Comparison of ENCODE assay signal across 8 cellular contexts in genomic region chr13:23871616-23872220, GRCh38. TPM values are rescaled to one million over a fixed set of nuclear protein-coding genes. Genes with fewer than 3 reads are reported as not detected.
DNase-seq lines count a peak whose midpoint lies in the region; ATAC-seq and TF ChIP-seq lines count a peak whose summit lies in the region.

No MANE protein-coding gene starts in this region.

- H3K27me3 Mint-ChIP-seq in naive B cell: no peaks in the 10 kb centered on the region

- no peaks in the 10 kb centered on the region for H3K9me3 Mint-ChIP-seq in naive B cell

- peaks cover 0 to 4% of the 10 kb centered on the region in 2 donors for H3K36me3 Mint-ChIP-seq in naive B cell

- H3K27me3 ChIP-seq in dorsolateral prefrontal cortex: no peaks in the 10 kb centered on the region

- no peak overlapping the region for H3K27ac Mint-ChIP-seq in naive B cell

- ATAC-seq in naive B cell (ENCODE audit: low read depth in 2 of 2) (no peak), HG03108 (IDR thresholded peaks at IDR 0.05; ENCODE audit: unreplicated experiment) (no peak), HG03135 (IDR thresholded peaks at IDR 0.05; ENCODE audit: unreplicated experiment) (no peak)

- H3K4me1 Mint-ChIP-seq in naive B cell: peaks cover 6 to 13% (median 9%) of the 10 kb centered on the region in 3 donors

- peak; percentile 44 to 92 (median 75) for TF ChIP-seq CTCF in dorsolateral prefrontal cortex (IDR thresholded peaks at IDR 0.05 in 54 of 56, conservative IDR thresholded peaks at IDR 0.05 in 2 of 56; ENCODE audit: low read depth in 1 of 56, partially characterized antibody in 56 of 56)

- H3K4me3 Mint-ChIP-seq in naive B cell: no peak overlapping the region

- intact Hi-C loops in dorsolateral prefrontal cortex (cut with DNase I): loop anchor here (1.0 to 10.0 kb wide), 5 partner anchors 154 to 497 kb away; partner anchors contain the start of gene TNFRSF19 (in 1 of the 2)

- H3K4me3 ChIP-seq in dorsolateral prefrontal cortex: no peak overlapping the region

- H3K27ac ChIP-seq in dorsolateral prefrontal cortex: no peak overlapping the region

- DNase-seq in NCI-H2029 (lab: John Stamatoyannopoulos, UW) (peak; percentile 1), NCI-H2029 treated with DMSO at 0.1 percent for 48 hours (lab: John Stamatoyannopoulos, UW) (no peak), NCI-H526 treated with DMSO at 0.1 percent for 48 hours (lab: John Stamatoyannopoulos, UW) (peak; percentile 33), dorsolateral prefrontal cortex (no peak), naive B cell (peak; percentile 20), mucosa of gallbladder (ENCODE audit: low spot score) (no peak)

RNA-seq across cellular contexts. Expression of gene MIPEP, which starts 17.5 kb away (rescaled TPM):
- 10 to 100 TPM in 111 of 120 experiments, 1 to 10 TPM in 9; 8.6 to 21.4 (median 12.6) TPM for total RNA-seq in dorsolateral prefrontal cortex
- polyA plus RNA-seq in naive B cell (ENCODE audit: low read depth in 6 of 6): 10 to 100 TPM in 5 of 6 donors, 1 to 10 TPM in 1; 5.1 to 27.3 (median 22.4) TPM
- total RNA-seq in mucosa of gallbladder: 25.1 TPM

RNA-seq across cellular contexts. Expression of gene C1QTNF9B, which starts 25.6 kb away (rescaled TPM):
- 1 to 10 TPM in 20 of 120 experiments, under 1 TPM in 38, not detected in 62; 0.20 to 3.1 (median 0.80) TPM for total RNA-seq in dorsolateral prefrontal cortex
- polyA plus RNA-seq in naive B cell (ENCODE audit: low read depth in 6 of 6): 1 to 10 TPM in 1 of 6 donors, under 1 TPM in 1, not detected in 4; 0.36 to 2.1 TPM
- not detected for total RNA-seq in mucosa of gallbladder

Comparison
In these comparisons a context has a peak if more than half of its experiments do, and no peak if none do; other contexts are left out.
1. DNase-seq: peak in NCI-H2029 (single experiment), NCI-H526 treated with DMSO at 0.1 percent for 48 hours (single experiment) and naive B cell (single experiment); none in NCI-H2029 treated with DMSO at 0.1 percent for 48 hours (single experiment), dorsolateral prefrontal cortex (0 of 10) and mucosa of gallbladder (single experiment).